ENCODE assay signal across 14 cellular contexts in genomic region chrX:154460326-154460725, GRCh38. TPM values are rescaled to one million over a fixed set of nuclear protein-coding genes. Genes with fewer than 3 reads are reported as not detected.
DNase-seq lines count a peak whose midpoint lies in the region; ATAC-seq and TF ChIP-seq lines count a peak whose summit lies in the region.
"Had no signal": no experiment of that assay in that cellular context is flagged by ENCODE, and none has a peak within 500 bp of the region (broad histone marks: within the 10 kb centered on the region; RNA-seq: fewer than 3 reads in every experiment).

No MANE protein-coding gene starts in this region.

- dilution Hi-C loops in mammary epithelial cell (cut with HindIII; ENCODE audit: low sequenced_read_pairs), result no loop called here

- CTCF ChIA-PET in mammary epithelial cell (lab: Charles Lee; ENCODE audit: low non-redundant PET), result no interaction called here

- H3K4me1 ChIP-seq in mammary epithelial cell (ENCODE audit: insufficient read depth, low read length) (peaks cover 4% of the 10 kb centered on the region), left lung (no peaks in the 10 kb centered on the region), gastroesophageal sphincter (peaks cover 0 to 16% (median 0%) of the 10 kb centered on the region in 3 donors)

- no peak for TF ChIP-seq POLR2A in gastroesophageal sphincter (IDR thresholded peaks at IDR 0.05)

- H3K27ac Mint-ChIP-seq in natural killer cell, result no peak overlapping the region

- in situ Hi-C loops in mammary epithelial cell (cut with MboI; ENCODE audit: low sequenced_read_pairs in 2 of 2), result no loop called here

- no peaks in the 10 kb centered on the region for H3K27me3 Mint-ChIP-seq in natural killer cell (ENCODE audit: low read depth in 2 of 2)

- no peaks in the 10 kb centered on the region for H3K9me3 ChIP-seq in mammary epithelial cell (replicated peaks; ENCODE audit: insufficient read depth, low read length)
- H3K9me3 ChIP-seq in left lung, result no peaks in the 10 kb centered on the region
- H3K9me3 ChIP-seq in gastroesophageal sphincter, result no peaks in the 10 kb centered on the region
- H3K9me3 ChIP-seq: MG63, SJSA1 had no signal

- TF ChIP-seq CTCF in mammary epithelial cell (conservative IDR thresholded peaks at IDR 0.05 in 1 of 2, IDR thresholded peaks at IDR 0.05 in 1 of 2; ENCODE audit: extremely low read depth in 1 of 2, insufficient read depth in 1 of 2, low read depth in 1 of 2, low read length in 2 of 2) (no peak), natural killer cell (IDR thresholded peaks at IDR 0.05) (no peak), left lung (IDR thresholded peaks at IDR 0.05) (no peak), gastroesophageal sphincter (IDR thresholded peaks at IDR 0.05) (no peak)

- TF ChIP-seq EP300 in gastroesophageal sphincter (IDR thresholded peaks at IDR 0.05), result no peak

- H3K4me3 ChIP-seq in mammary epithelial cell (replicated peaks in 1 of 3; ENCODE audit: insufficient read depth in 1 of 3, low read depth in 2 of 3, low read length in 3 of 3) (no peak overlapping the region), left lung (no peak overlapping the region), gastroesophageal sphincter (peak overlapping the region in 1 of 2 donors; percentile 64)
- H3K4me3 ChIP-seq: MG63, SJSA1 had no signal

- TSS peak; percentile 34 for BruUV-seq in mammary epithelial cell (replicated peaks; lab: Mats Ljungman, UMichigan)

- H3K4me3 Mint-ChIP-seq in natural killer cell, result peak overlapping the region; percentile 52

- H3K36me3 Mint-ChIP-seq in natural killer cell, result no peaks in the 10 kb centered on the region

- no peak overlapping the region for H3K9ac ChIP-seq in mammary epithelial cell (ENCODE audit: insufficient read depth, low read length)

- H4K20me1 ChIP-seq in mammary epithelial cell (ENCODE audit: insufficient read depth, low read length), result no peaks in the 10 kb centered on the region

- H3K27me3 ChIP-seq in mammary epithelial cell (ENCODE audit: insufficient read depth, low read length), result no peaks in the 10 kb centered on the region
- H3K27me3 ChIP-seq in left lung, result no peaks in the 10 kb centered on the region
- no peaks in the 10 kb centered on the region for H3K27me3 ChIP-seq in gastroesophageal sphincter
- H3K27me3 ChIP-seq: MG63, SJSA1 had no signal

- H3K36me3 ChIP-seq in mammary epithelial cell (ENCODE audit: insufficient read depth, low read length) (no peaks in the 10 kb centered on the region), left lung (peaks cover 0 to 25% of the 10 kb centered on the region in 2 donors), gastroesophageal sphincter (peaks cover 0 to 46% of the 10 kb centered on the region in 2 donors)
- H3K36me3 ChIP-seq: MG63, SJSA1 had no signal

- H3K4me2 ChIP-seq in mammary epithelial cell (ENCODE audit: insufficient read depth, low read depth, low read length), result no peak overlapping the region

- WGBS in mammary epithelial cell (ENCODE audit: low coverage, missing lambda C conversion rate), result 96% methylated on average over 19 of the region's 26 CpGs
- WGBS in gastroesophageal sphincter (ENCODE audit: low coverage in 1 of 2), 2 donors, result no CpG with 5 or more reads among the region's 26 CpGs

- peak; percentile 21 for DNase-seq in AG20443 (ENCODE audit: low spot score)
- DNase-seq in GM03348 (ENCODE audit: low spot score), result peak; percentile 18
- no peak for DNase-seq in mammary epithelial cell
- DNase-seq in natural killer cell, result no peak
- DNase-seq in left lung, result no peak
- no peak for DNase-seq in GF-D8 (lab: John Stamatoyannopoulos, UW)
- DNase-seq in HUDEP-2 (lab: John Stamatoyannopoulos, UW; ENCODE audit: unreplicated experiment in 76 of 76), result no peak
- DNase-seq: activated CD4-positive, CD25-positive, alpha-beta regulatory T cell treated with anti-CD3 and anti-CD28 coated beads, Interleukin-2, amount 50 U/mL, for 72 hours; activated naive CD4-positive, alpha-beta T cell treated with anti-CD3 and anti-CD28 coated beads, Interleukin-2, amount 50 U/mL, for 16 hours; DMS153; effector CD8-positive, alpha-beta T cell; MG63 had no signal

- H3K27ac ChIP-seq in mammary epithelial cell (ENCODE audit: insufficient read depth, low read depth, low read length), result no peak overlapping the region
- H3K27ac ChIP-seq in left lung, result no peak overlapping the region
- H3K27ac ChIP-seq in gastroesophageal sphincter, result peak overlapping the region in 1 of 4 donors; percentile 82
- H3K27ac ChIP-seq: SJSA1 had no signal

- intact Hi-C loops in mammary epithelial cell (cut with micrococcal nuclease), result no loop called here
- intact Hi-C loops in natural killer cell (cut with micrococcal nuclease), result no loop called here
- intact Hi-C loops in left lung (cut with DNase I), result no loop called here

- no peaks in the 10 kb centered on the region for H3K9me3 Mint-ChIP-seq in natural killer cell

- H2AFZ ChIP-seq in mammary epithelial cell (ENCODE audit: low read depth, low read length), result no peak overlapping the region

- peaks cover 36% of the 10 kb centered on the region for H3K79me2 ChIP-seq in mammary epithelial cell (ENCODE audit: insufficient read depth, low read length)

- ATAC-seq in natural killer cell (no peak), left lung (no peak), gastroesophageal sphincter (no peak)

- H3K4me1 Mint-ChIP-seq in natural killer cell, result peaks cover 6 to 18% of the 10 kb centered on the region in 2 donors

RNA-seq across cellular contexts. Expression of gene PLXNA3, which starts 2.2 kb away (rescaled TPM):
- total RNA-seq in mammary epithelial cell (10 to 100 TPM; 21.2 to 56.9 TPM), natural killer cell (10 to 100 TPM; 20.8 to 34.3 (median 32.2) TPM), left lung (10 to 100 TPM; 62.4 to 83.6 TPM), gastroesophageal sphincter (10 to 100 TPM in 2 of 4 donors, 1 to 10 TPM in 2; 1.5 to 13.9 (median 8.2) TPM)
- polyA plus RNA-seq in mammary epithelial cell, result 29.4 TPM
- polyA minus RNA-seq in mammary epithelial cell, result 55.2 TPM

RNA-seq across cellular contexts. Expression of gene FAM50A, which starts 16.4 kb away (rescaled TPM):
- total RNA-seq in mammary epithelial cell (10 to 100 TPM; 15.8 to 50.7 TPM), natural killer cell (10 to 100 TPM; 48.9 to 63.2 (median 54.1) TPM), left lung (10 to 100 TPM; 72.6 to 82.1 TPM), gastroesophageal sphincter (10 to 100 TPM; 49.8 to 58.2 (median 53.4) TPM)
- polyA plus RNA-seq in mammary epithelial cell, result 42.7 TPM
- 24.8 TPM for polyA minus RNA-seq in mammary epithelial cell

RNA-seq across cellular contexts. Expression of gene LAGE3, which starts 18.8 kb away (rescaled TPM):
- total RNA-seq in mammary epithelial cell (1 to 10 TPM; 5.3 to 6.5 TPM), natural killer cell (10 to 100 TPM; 10.8 to 12.5 (median 10.9) TPM), left lung (10 to 100 TPM; 20.9 to 21.0 TPM), gastroesophageal sphincter (10 to 100 TPM; 16.3 to 21.3 (median 17.2) TPM)
- 7.3 TPM for polyA plus RNA-seq in mammary epithelial cell
- polyA minus RNA-seq in mammary epithelial cell, result not detected

RNA-seq across cellular contexts. Expression of gene GDI1, which starts 23.4 kb away (rescaled TPM):
- total RNA-seq in mammary epithelial cell, result 100 to 1,000 TPM; 100 to 109 TPM
- polyA plus RNA-seq in mammary epithelial cell, result 112 TPM
- 132 TPM for polyA minus RNA-seq in mammary epithelial cell
- 100 to 1,000 TPM; 138 to 174 (median 140) TPM for total RNA-seq in natural killer cell
- total RNA-seq in left lung, result 100 to 1,000 TPM; 107 to 108 TPM
- 100 to 1,000 TPM; 105 to 160 (median 121) TPM for total RNA-seq in gastroesophageal sphincter

RNA-seq across cellular contexts. Expression of gene UBL4A, which starts 26.1 kb away (rescaled TPM):
- total RNA-seq in mammary epithelial cell (10 to 100 TPM; 30.5 to 33.2 TPM), natural killer cell (10 to 100 TPM; 11.7 to 22.4 (median 17.6) TPM), left lung (10 to 100 TPM; 33.4 to 37.9 TPM), gastroesophageal sphincter (10 to 100 TPM; 35.9 to 80.2 (median 47.0) TPM)
- 36.6 TPM for polyA plus RNA-seq in mammary epithelial cell
- polyA minus RNA-seq in mammary epithelial cell, result 21.6 TPM

Comparison
In these comparisons a context has a peak if more than half of its experiments do, and no peak if none do; other contexts are left out.
1. DNase-seq: peak in AG20443 (single experiment) and GM03348 (single experiment); none in mammary epithelial cell (single experiment), natural killer cell (single experiment), left lung (0 of 2), GF-D8 (single experiment) and HUDEP-2 (0 of 76).